ENCODE assay signal across 8 cellular contexts in genomic region chr2:7014201-7014640, GRCh38.
DNase-seq lines count a peak whose midpoint lies in the region; ATAC-seq and TF ChIP-seq lines count a peak whose summit lies in the region.

No MANE protein-coding gene starts in this region.

- H3K27me3 Mint-ChIP-seq in activated T-cell treated with anti-CD3 and anti-CD28 coated beads, Interleukin-2, amount 50 U/mL, for 24 hours: no peaks in the 10 kb centered on the region

- H3K4me2 ChIP-seq in parathyroid adenoma (ENCODE audit: low read length): no peak overlapping the region

- in situ Hi-C loops in SK-MEL-5 (cut with HindIII; ENCODE audit: low pct_unique_long_range_greater_than_20kb, low sequenced_read_pairs): no loop called here

- H3K79me2 ChIP-seq in parathyroid adenoma: peaks cover 27% of the 10 kb centered on the region

- H3K36me3 ChIP-seq in parathyroid adenoma (ENCODE audit: control insufficient read depth, insufficient read depth, low read length): no peaks in the 10 kb centered on the region

- peak; percentile 53 for TF ChIP-seq CTCF in parathyroid adenoma (IDR thresholded peaks at IDR 0.05)

- H3K9ac ChIP-seq in parathyroid adenoma: no peak overlapping the region

- peaks cover 68% of the 10 kb centered on the region for H3K4me1 ChIP-seq in parathyroid adenoma

- no peaks in the 10 kb centered on the region for H3K9me3 ChIP-seq in parathyroid adenoma (ENCODE audit: control insufficient read depth, low read length)

- H3K27me3 ChIP-seq in parathyroid adenoma (ENCODE audit: control insufficient read depth, insufficient read depth, low read length): no peaks in the 10 kb centered on the region

- peaks cover 53% of the 10 kb centered on the region for H3K36me3 Mint-ChIP-seq in activated T-cell treated with anti-CD3 and anti-CD28 coated beads, Interleukin-2, amount 50 U/mL, for 24 hours (ENCODE audit: low read depth)

- no peak overlapping the region for H3K4me3 Mint-ChIP-seq in activated T-cell treated with anti-CD3 and anti-CD28 coated beads, Interleukin-2, amount 50 U/mL, for 24 hours

- no peaks in the 10 kb centered on the region for H3K9me3 Mint-ChIP-seq in activated T-cell treated with anti-CD3 and anti-CD28 coated beads, Interleukin-2, amount 50 U/mL, for 24 hours

- no peak overlapping the region for H2AFZ ChIP-seq in parathyroid adenoma

- no peak overlapping the region for H3K4me3 ChIP-seq in parathyroid adenoma (ENCODE audit: low read depth, low read length)

- peak overlapping the region; percentile 85 for H3K27ac Mint-ChIP-seq in activated T-cell treated with anti-CD3 and anti-CD28 coated beads, Interleukin-2, amount 50 U/mL, for 24 hours

- H3K27ac ChIP-seq in parathyroid adenoma: peak overlapping the region; percentile 51

- peak; percentile 82 for ATAC-seq in HG02884 (IDR thresholded peaks at IDR 0.05; ENCODE audit: unreplicated experiment)
- ATAC-seq in HG03175 (IDR thresholded peaks at IDR 0.05; ENCODE audit: unreplicated experiment): no peak

- H3K4me1 Mint-ChIP-seq in activated T-cell treated with anti-CD3 and anti-CD28 coated beads, Interleukin-2, amount 50 U/mL, for 24 hours (ENCODE audit: low read depth): peaks cover 43% of the 10 kb centered on the region

- DNase-seq in activated T-cell treated with anti-CD3 and anti-CD28 coated beads, Interleukin-2, amount 50 U/mL, for 24 hours: no peak
- no peak for DNase-seq in activated T-cell treated with anti-CD3 and anti-CD28 coated beads, Interleukin-2, amount 50 U/mL, for 1 hour
- DNase-seq in SK-MEL-5 (ENCODE audit: low read depth, low spot score): peak; percentile 78
- DNase-seq in dermis blood vessel endothelial cell: peak; percentile 40
- no peak for DNase-seq in occipital lobe (lab: John Stamatoyannopoulos, UW)

Comparison
In these comparisons a context has a peak if more than half of its experiments do, and no peak if none do; other contexts are left out.
1. DNase-seq: peak in SK-MEL-5 (single experiment) and dermis blood vessel endothelial cell (single experiment); none in activated T-cell treated with anti-CD3 and anti-CD28 coated beads, Interleukin-2, amount 50 U/mL, for 24 hours (single experiment), activated T-cell treated with anti-CD3 and anti-CD28 coated beads, Interleukin-2, amount 50 U/mL, for 1 hour (single experiment) and occipital lobe (single experiment).